Comparison of ENCODE assay signal across 8 cellular contexts in the genomic region with DNA sequence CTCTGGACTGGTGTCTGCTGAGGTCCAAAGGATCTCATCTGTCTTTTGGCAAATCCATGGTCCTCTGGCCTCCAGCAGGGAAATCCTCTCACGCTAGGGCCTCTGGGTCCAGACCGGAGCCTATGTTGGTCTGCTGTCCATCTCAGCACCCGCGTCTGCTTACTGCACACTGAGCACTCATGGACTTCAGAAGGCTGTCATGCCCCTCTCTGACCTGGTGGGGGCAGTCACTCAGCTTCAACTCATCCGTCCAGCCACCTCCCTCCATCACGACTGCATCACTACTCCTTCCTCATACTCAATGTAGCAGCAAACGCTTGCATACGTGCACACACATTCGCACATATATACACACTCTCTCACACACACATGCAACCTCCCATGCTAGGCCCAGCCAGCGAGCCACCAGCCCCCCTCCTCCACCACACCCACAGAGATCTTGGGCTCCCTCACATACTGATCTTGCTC. TPM values are rescaled to one million over a fixed set of nuclear protein-coding genes. Genes with fewer than 3 reads are reported as not detected.
DNase-seq lines count a peak whose midpoint lies in the region; ATAC-seq, FAIRE-seq and TF ChIP-seq lines count a peak whose summit lies in the region.

No MANE protein-coding gene starts in this region.

- intact Hi-C loops in Panc1 (cut with micrococcal nuclease; ENCODE audit: unreplicated experiment), result no loop called here

- in situ Hi-C loops in Panc1 (cut with HindIII; ENCODE audit: low pct_unique_long_range_greater_than_20kb, low sequenced_read_pairs) (no loop called here), astrocyte of the spinal cord (cut with HindIII; ENCODE audit: low sequenced_read_pairs) (no loop called here)

- no peak overlapping the region for H3K27ac ChIP-seq in Panc1 (ENCODE audit: low read length)

- no peaks in the 10 kb centered on the region for H3K36me3 ChIP-seq in Panc1 (ENCODE audit: control insufficient read depth, insufficient read depth, low read length)

- no peak overlapping the region for H3K4me3 ChIP-seq in Panc1 (ENCODE audit: low read depth in 2 of 2, low read length in 2 of 2)
- H3K4me3 ChIP-seq in astrocyte of the spinal cord (ENCODE audit: low read depth, low read length), result no peak overlapping the region

- H3K4me1 ChIP-seq in Panc1 (ENCODE audit: control insufficient read depth, insufficient read depth, low read length), result no peaks in the 10 kb centered on the region

- no peaks in the 10 kb centered on the region for H3K9me3 ChIP-seq in Panc1 (ENCODE audit: control insufficient read depth, insufficient read depth, low read depth, low read length)

- TF ChIP-seq CTCF in Panc1 (IDR thresholded peaks at IDR 0.05) (peak; percentile 60), astrocyte of the spinal cord (IDR thresholded peaks at IDR 0.05; ENCODE audit: low read depth, low read length) (peak; percentile 58)

- CTCF ChIA-PET in Panc1 (lab: Charles Lee), result no interaction called here

- no TSS peak for BruUV-seq in Panc1 (replicated peaks; lab: Mats Ljungman, UMichigan)

- DNase-seq in COLO829 (ENCODE audit: low spot score) (peak; percentile 65), Panc1 (ENCODE audit: low read depth, low spot score) (no peak), astrocyte of the spinal cord (ENCODE audit: low read depth, low spot score) (peak; percentile 19), myocyte (ENCODE audit: low read depth) (peak; percentile 45), frontal cortex (ENCODE audit: low spot score in 2 of 2) (no peak), NCI-H2196 (lab: John Stamatoyannopoulos, UW; ENCODE audit: unreplicated experiment) (no peak)

- no peaks in the 10 kb centered on the region for H3K27me3 ChIP-seq in Panc1 (ENCODE audit: control insufficient read depth, insufficient read depth, low read length)

- POLR2A ChIA-PET in Panc1 (lab: Charles Lee), result no interaction called here

- ATAC-seq in GM19043 (IDR thresholded peaks at IDR 0.05; ENCODE audit: low read depth, unreplicated experiment), result peak; percentile 98
- ATAC-seq in HG03066 (IDR thresholded peaks at IDR 0.05; ENCODE audit: low read depth, unreplicated experiment), result peak; percentile 96
- ATAC-seq in Panc1, result peak; percentile 74; the same call in 1 of the 2 replicates

- no peak for FAIRE-seq in frontal cortex (lab: Jason Lieb, UNC)

RNA-seq across cellular contexts. Expression of gene GABRR2, which starts 33.3 kb away (rescaled TPM):
- total RNA-seq in Panc1 (2021; ENCODE audit: unreplicated experiment) (0.18 TPM), myocyte (0.13 and 0.21 TPM in 2 replicates), frontal cortex (under 0.01 TPM)
- polyA plus RNA-seq in Panc1 (2012; ENCODE audit: insufficient read length), result 0.30 TPM
- 0.30 TPM for polyA plus RNA-seq in myocyte (2012)

Comparison
In these comparisons a context has a peak if more than half of its experiments do, and no peak if none do; other contexts are left out.
1. DNase-seq: peak in COLO829 (single experiment), astrocyte of the spinal cord (single experiment) and myocyte (single experiment); none in Panc1 (single experiment), frontal cortex (0 of 2) and NCI-H2196 (single experiment).
2. Peak in every context shown above with its lines, with median percentiles within 50 percentile points of each other: ATAC-seq.